In genomic region chr19:10717356-10718204, GRCh38 we compare ENCODE assay signal across 1 cellular context.
TF ChIP-seq lines count a peak whose summit lies in the region.

DNM2 (plus strand) TSS chr19:10718079; CDS start chr19:10718243, 164 bp downstream.

TF ChIP-seq in HepG2, 621 proteins besides CTCF, POLR2A, EP300 and RAD21 (continued from another document and continues in another):
- TF ChIP-seq ZNF142 (CRISPR knock-in tag; IDR thresholded peaks at IDR 0.05), result peak; percentile 98
- 0 out of 2 replicates have a peak, but pooled peaks have one; percentile 84 for TF ChIP-seq MEIS2 (CRISPR knock-in tag; IDR thresholded peaks at IDR 0.05)
- TF ChIP-seq ZNF331 (CRISPR knock-in tag; IDR thresholded peaks at IDR 0.05), result peak; percentile 66; the same call in 1 of the 2 replicates
- TF ChIP-seq SUZ12 (IDR thresholded peaks at IDR 0.05; ENCODE audit: low read depth, low read length), result peak; percentile 64
- peak; percentile 98 for TF ChIP-seq NFYC (CRISPR knock-in tag; IDR thresholded peaks at IDR 0.05)
- TF ChIP-seq TBX3 (IDR thresholded peaks at IDR 0.05; ENCODE audit: borderline replicate concordance), result peak; percentile 79; the same call in 1 of the 2 replicates
- no peak for TF ChIP-seq ZBTB37 (CRISPR knock-in tag; IDR thresholded peaks at IDR 0.05)
- peak; percentile 24; the same call in 1 of the 2 replicates for TF ChIP-seq TFDP1 (CRISPR knock-in tag; IDR thresholded peaks at IDR 0.05; ENCODE audit: borderline replicate concordance)
- no peak for TF ChIP-seq TCF7L2 (IDR thresholded peaks at IDR 0.05; ENCODE audit: low read depth, low read length)
- 0 out of 2 replicates have a peak, but pooled peaks have one; percentile 72 for TF ChIP-seq ZNF34 (CRISPR knock-in tag; IDR thresholded peaks at IDR 0.05; ENCODE audit: borderline replicate concordance)
- TF ChIP-seq CCAR2 (optimal IDR thresholded peaks at IDR 0.05; ENCODE audit: low read depth, low read length), result no peak
- TF ChIP-seq, protein P1, sequence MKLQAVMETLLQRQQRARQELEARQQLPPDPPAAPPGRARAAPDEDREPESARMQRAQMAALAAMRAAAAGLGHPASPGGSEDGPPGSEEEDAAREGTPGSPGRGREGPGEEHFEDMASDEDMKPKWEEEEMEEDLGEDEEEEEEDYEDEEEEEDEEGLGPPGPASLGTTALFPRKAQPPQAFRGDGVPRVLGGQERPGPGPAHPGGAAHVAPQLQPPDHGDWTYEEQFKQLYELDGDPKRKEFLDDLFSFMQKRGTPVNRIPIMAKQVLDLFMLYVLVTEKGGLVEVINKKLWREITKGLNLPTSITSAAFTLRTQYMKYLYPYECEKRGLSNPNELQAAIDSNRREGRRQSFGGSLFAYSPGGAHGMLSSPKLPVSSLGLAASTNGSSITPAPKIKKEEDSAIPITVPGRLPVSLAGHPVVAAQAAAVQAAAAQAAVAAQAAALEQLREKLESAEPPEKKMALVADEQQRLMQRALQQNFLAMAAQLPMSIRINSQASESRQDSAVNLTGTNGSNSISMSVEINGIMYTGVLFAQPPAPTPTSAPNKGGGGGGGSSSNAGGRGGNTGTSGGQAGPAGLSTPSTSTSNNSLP (IDR thresholded peaks at IDR 0.05; ENCODE audit: low read depth, low read length), result peak; percentile 65; the same call in 1 of the 2 replicates
- peak; percentile 99 for TF ChIP-seq SP4 (CRISPR knock-in tag; IDR thresholded peaks at IDR 0.05)
- peak; percentile 37; the same call in 1 of the 2 replicates for TF ChIP-seq ERF (CRISPR knock-in tag; IDR thresholded peaks at IDR 0.05)
- peak; percentile 21; the same call in 1 of the 2 replicates for TF ChIP-seq TBX2 (CRISPR knock-in tag; IDR thresholded peaks at IDR 0.05; ENCODE audit: borderline replicate concordance)
- TF ChIP-seq HOXD1 (CRISPR knock-in tag; IDR thresholded peaks at IDR 0.05), result peak; percentile 36; the same call in 1 of the 2 replicates
- 0 out of 2 replicates have a peak, but pooled peaks have one; percentile 42 for TF ChIP-seq ZSCAN29 (CRISPR knock-in tag; conservative IDR thresholded peaks at IDR 0.05)
- peak; percentile 90 for TF ChIP-seq ZBTB2 (CRISPR knock-in tag; IDR thresholded peaks at IDR 0.05; ENCODE audit: low read depth)
- TF ChIP-seq RBM22 (optimal IDR thresholded peaks at IDR 0.05; ENCODE audit: low read length), result no peak
- peak; percentile 87 for TF ChIP-seq HCFC1 (IDR thresholded peaks at IDR 0.05; ENCODE audit: low read depth, low read length)
- peak; percentile 86 for TF ChIP-seq IRF2 (CRISPR knock-in tag; IDR thresholded peaks at IDR 0.05)
- 0 out of 2 replicates have a peak, but pooled peaks have one; percentile 42 for TF ChIP-seq KMT2B (CRISPR knock-in tag; IDR thresholded peaks at IDR 0.05)
- peak; percentile 100 for TF ChIP-seq CEBPZ (IDR thresholded peaks at IDR 0.05; ENCODE audit: low read length)
- TF ChIP-seq ZNF543 (CRISPR knock-in tag; IDR thresholded peaks at IDR 0.05), result 0 out of 2 replicates have a peak, but pooled peaks have one; percentile 42
- TF ChIP-seq, protein P2, sequence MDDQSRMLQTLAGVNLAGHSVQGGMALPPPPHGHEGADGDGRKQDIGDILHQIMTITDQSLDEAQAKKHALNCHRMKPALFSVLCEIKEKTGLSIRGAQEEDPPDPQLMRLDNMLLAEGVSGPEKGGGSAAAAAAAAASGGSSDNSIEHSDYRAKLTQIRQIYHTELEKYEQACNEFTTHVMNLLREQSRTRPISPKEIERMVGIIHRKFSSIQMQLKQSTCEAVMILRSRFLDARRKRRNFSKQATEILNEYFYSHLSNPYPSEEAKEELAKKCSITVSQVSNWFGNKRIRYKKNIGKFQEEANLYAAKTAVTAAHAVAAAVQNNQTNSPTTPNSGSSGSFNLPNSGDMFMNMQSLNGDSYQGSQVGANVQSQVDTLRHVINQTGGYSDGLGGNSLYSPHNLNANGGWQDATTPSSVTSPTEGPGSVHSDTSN (CRISPR knock-in tag; IDR thresholded peaks at IDR 0.05; ENCODE audit: borderline replicate concordance), result peak; percentile 97; the same call in 1 of the 2 replicates
- no peak for TF ChIP-seq KDM6A (CRISPR knock-in tag; IDR thresholded peaks at IDR 0.05; ENCODE audit: low read depth)
- no peak for TF ChIP-seq ZNF839 (CRISPR knock-in tag; IDR thresholded peaks at IDR 0.05; ENCODE audit: borderline replicate concordance)
- TF ChIP-seq ZNF441 (CRISPR knock-in tag; IDR thresholded peaks at IDR 0.05; ENCODE audit: borderline replicate concordance), result peak; percentile 31; the same call in 1 of the 2 replicates
- TF ChIP-seq, protein P3, sequence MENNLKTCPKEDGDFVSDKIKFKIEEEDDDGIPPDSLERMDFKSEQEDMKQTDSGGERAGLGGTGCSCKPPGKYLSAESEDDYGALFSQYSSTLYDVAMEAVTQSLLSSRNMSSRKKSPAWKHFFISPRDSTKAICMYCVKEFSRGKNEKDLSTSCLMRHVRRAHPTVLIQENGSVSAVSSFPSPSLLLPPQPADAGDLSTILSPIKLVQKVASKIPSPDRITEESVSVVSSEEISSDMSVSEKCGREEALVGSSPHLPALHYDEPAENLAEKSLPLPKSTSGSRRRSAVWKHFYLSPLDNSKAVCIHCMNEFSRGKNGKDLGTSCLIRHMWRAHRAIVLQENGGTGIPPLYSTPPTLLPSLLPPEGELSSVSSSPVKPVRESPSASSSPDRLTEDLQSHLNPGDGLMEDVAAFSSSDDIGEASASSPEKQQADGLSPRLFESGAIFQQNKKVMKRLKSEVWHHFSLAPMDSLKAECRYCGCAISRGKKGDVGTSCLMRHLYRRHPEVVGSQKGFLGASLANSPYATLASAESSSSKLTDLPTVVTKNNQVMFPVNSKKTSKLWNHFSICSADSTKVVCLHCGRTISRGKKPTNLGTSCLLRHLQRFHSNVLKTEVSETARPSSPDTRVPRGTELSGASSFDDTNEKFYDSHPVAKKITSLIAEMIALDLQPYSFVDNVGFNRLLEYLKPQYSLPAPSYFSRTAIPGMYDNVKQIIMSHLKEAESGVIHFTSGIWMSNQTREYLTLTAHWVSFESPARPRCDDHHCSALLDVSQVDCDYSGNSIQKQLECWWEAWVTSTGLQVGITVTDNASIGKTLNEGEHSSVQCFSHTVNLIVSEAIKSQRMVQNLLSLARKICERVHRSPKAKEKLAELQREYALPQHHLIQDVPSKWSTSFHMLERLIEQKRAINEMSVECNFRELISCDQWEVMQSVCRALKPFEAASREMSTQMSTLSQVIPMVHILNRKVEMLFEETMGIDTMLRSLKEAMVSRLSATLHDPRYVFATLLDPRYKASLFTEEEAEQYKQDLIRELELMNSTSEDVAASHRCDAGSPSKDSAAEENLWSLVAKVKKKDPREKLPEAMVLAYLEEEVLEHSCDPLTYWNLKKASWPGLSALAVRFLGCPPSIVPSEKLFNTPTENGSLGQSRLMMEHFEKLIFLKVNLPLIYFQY (CRISPR knock-in tag; IDR thresholded peaks at IDR 0.05; ENCODE audit: borderline replicate concordance), result peak; percentile 72; the same call in 1 of the 2 replicates
- TF ChIP-seq RFXAP (CRISPR knock-in tag; IDR thresholded peaks at IDR 0.05; ENCODE audit: borderline replicate concordance), result peak; percentile 85
- TF ChIP-seq ZZZ3 (CRISPR knock-in tag; IDR thresholded peaks at IDR 0.05; ENCODE audit: borderline replicate concordance), result no peak
- peak; percentile 74 for TF ChIP-seq ZBTB38 (CRISPR knock-in tag; IDR thresholded peaks at IDR 0.05)
- 0 out of 2 replicates have a peak, but pooled peaks have one; percentile 39 for TF ChIP-seq RCOR2 (CRISPR knock-in tag; IDR thresholded peaks at IDR 0.05)
- 0 out of 2 replicates have a peak, but pooled peaks have one; percentile 16 for TF ChIP-seq MYNN (CRISPR knock-in tag; IDR thresholded peaks at IDR 0.05; ENCODE audit: low read depth)
- TF ChIP-seq ZNF552 (CRISPR knock-in tag; IDR thresholded peaks at IDR 0.05; ENCODE audit: borderline replicate concordance), result no peak
- peak; percentile 86 for TF ChIP-seq IKZF5 (CRISPR knock-in tag; IDR thresholded peaks at IDR 0.05)
